20 cellular contexts compared by ENCODE assay signal in genomic region chr4:53361451-53361850, GRCh38. TPM values are rescaled to one million over a fixed set of nuclear protein-coding genes. Genes with fewer than 3 reads are reported as not detected.
DNase-seq lines count a peak whose midpoint lies in the region; ATAC-seq, FAIRE-seq and TF ChIP-seq lines count a peak whose summit lies in the region.
"Had no signal": no experiment of that assay in that cellular context is flagged by ENCODE, and none has a peak within 500 bp of the region (broad histone marks: within the 10 kb centered on the region; RNA-seq: fewer than 3 reads in every experiment).

No MANE protein-coding gene starts in this region.

- TF ChIP-seq CTCF in DOHH2 (IDR thresholded peaks at IDR 0.05; ENCODE audit: low read depth, low read length, poor library complexity, severe bottlenecking) (no peak), K562 (IDR thresholded peaks at IDR 0.05 in 2 of 3, conservative IDR thresholded peaks at IDR 0.05 in 1 of 3; ENCODE audit: insufficient read depth in 2 of 3, low read depth in 1 of 3, low read length in 3 of 3) (no peak), omental fat pad (IDR thresholded peaks at IDR 0.05) (no peak)

- H3K18ac ChIP-seq in neuronal stem cell (ENCODE audit: low read length) = no peak overlapping the region

- no peak overlapping the region for H3K14ac ChIP-seq in neuronal stem cell (ENCODE audit: low read length)

- intact Hi-C loops in K562 (cut with micrococcal nuclease) = no loop called here

- no peaks in the 10 kb centered on the region for H3K79me1 ChIP-seq in neuronal stem cell (ENCODE audit: low read depth, low read length)

- no peaks in the 10 kb centered on the region for H3F3A ChIP-seq in DOHH2 (ENCODE audit: control insufficient read depth, insufficient read depth)

- POLR2A ChIA-PET in K562 (lab: Yijun Ruan, JAX) = no interaction called here

- H3K4me2 ChIP-seq in DOHH2 (ENCODE audit: low read length) (peak overlapping the region; percentile 23), K562 (ENCODE audit: insufficient read depth, low read length) (peak overlapping the region; percentile 12; the same call in 1 of the 2 replicates), neuronal stem cell (ENCODE audit: insufficient read depth, low read length, poor library complexity, severe bottlenecking) (no peak overlapping the region)

- H3K23ac ChIP-seq in neuronal stem cell (ENCODE audit: low read depth, low read length, poor library complexity) = no peak overlapping the region

- no peaks in the 10 kb centered on the region for H3K9me3 ChIP-seq in DOHH2 (ENCODE audit: control insufficient read depth, insufficient read depth, low read length)
- no peaks in the 10 kb centered on the region for H3K9me3 ChIP-seq in MG63
- H3K9me3 ChIP-seq in K562 (replicated peaks; ENCODE audit: control insufficient read depth, insufficient read depth, low read depth, low read length) = no peaks in the 10 kb centered on the region
- peaks cover 0 to 2% of the 10 kb centered on the region in 2 donors for H3K9me3 ChIP-seq in neuronal stem cell (replicated peaks in 1 of 2; ENCODE audit: control insufficient read depth in 2 of 2, insufficient read depth in 1 of 2, low read depth in 1 of 2, low read length in 2 of 2)
- H3K9me3 ChIP-seq: esophagus squamous epithelium, tibial nerve had no signal

- DNase-seq in MG63 (peak; percentile 59), K562 (ENCODE audit: extremely low read depth in 1 of 4, low spot score in 3 of 4) (no peak), omental fat pad (ENCODE audit: low spot score) (no peak), midbrain (lab: John Stamatoyannopoulos, UW) (no peak), neuronal stem cell (ENCODE audit: low spot score) (no peak)
- DNase-seq: DMS53; esophagus squamous epithelium; H9; Kasumi-1; left cardiac atrium; NCI-H1105; NCI-H2081 treated with DMSO at 0.1 percent for 48 hours; NCI-H510A treated with DMSO at 0.1 percent for 48 hours; stimulated activated CD4-positive, alpha-beta T cell treated with anti-CD3 and anti-CD28 coated beads, Interleukin-4, amount 100 ng/mL, for 1 hour; SW 1271 had no signal

- H2AK5ac ChIP-seq in neuronal stem cell (ENCODE audit: low read depth, low read length) = no peak overlapping the region

- no peak overlapping the region for H3K9ac ChIP-seq in K562 (ENCODE audit: insufficient read depth in 1 of 2, low read depth in 2 of 2, low read length in 2 of 2)
- no peak overlapping the region for H3K9ac ChIP-seq in neuronal stem cell (ENCODE audit: low read depth, low read length, poor library complexity)

- no peak for ATAC-seq in K562
- ATAC-seq in omental fat pad (ENCODE audit: low FRiP score) = peak; percentile 29
- no peak for ATAC-seq in GM18907 (IDR thresholded peaks at IDR 0.05; ENCODE audit: unreplicated experiment)
- ATAC-seq in GM18868 (IDR thresholded peaks at IDR 0.05; ENCODE audit: unreplicated experiment) = no peak
- ATAC-seq: left cardiac atrium; natural killer cell treated with Interleukin-12 subunit alpha and Interleukin-12 subunit beta and Interleukin-15 and Interleukin-18, amount 100 ng/mL, for 72 hours had no signal

- H3K9me2 ChIP-seq in DOHH2 (replicated peaks; ENCODE audit: control insufficient read depth, low read length) = no peaks in the 10 kb centered on the region

- peaks cover 34% of the 10 kb centered on the region for H3K36me3 ChIP-seq in DOHH2 (ENCODE audit: control insufficient read depth, low read length)
- peaks cover 78% of the 10 kb centered on the region for H3K36me3 ChIP-seq in MG63
- H3K36me3 ChIP-seq in K562 (ENCODE audit: control insufficient read depth, insufficient read depth, low read length) = peaks cover 16% of the 10 kb centered on the region; the same call in 2 of the 3 replicates
- no peaks in the 10 kb centered on the region for H3K36me3 ChIP-seq in neuronal stem cell (replicated peaks in 1 of 2; ENCODE audit: control insufficient read depth in 2 of 2, insufficient read depth in 2 of 2, low read length in 2 of 2)
- H3K36me3 ChIP-seq: esophagus squamous epithelium, tibial nerve had no signal

- H3K79me2 ChIP-seq in DOHH2 (ENCODE audit: control insufficient read depth, low read length) = peaks cover 92% of the 10 kb centered on the region
- H3K79me2 ChIP-seq in K562 (ENCODE audit: control insufficient read depth, insufficient read depth, low read length) = peaks cover 85% of the 10 kb centered on the region

- H3K27me3 ChIP-seq in DOHH2 (ENCODE audit: control insufficient read depth, low read length) = no peaks in the 10 kb centered on the region
- no peaks in the 10 kb centered on the region for H3K27me3 ChIP-seq in MG63
- no peaks in the 10 kb centered on the region for H3K27me3 ChIP-seq in K562 (ENCODE audit: control insufficient read depth in 2 of 2, insufficient read depth in 2 of 2, low read length in 2 of 2)
- H3K27me3 ChIP-seq in neuronal stem cell (ENCODE audit: control insufficient read depth in 3 of 3, insufficient read depth in 3 of 3, low read depth in 1 of 3, low read length in 3 of 3) = no peaks in the 10 kb centered on the region
- H3K27me3 ChIP-seq: esophagus squamous epithelium, tibial nerve had no signal

- H2BK15ac ChIP-seq in neuronal stem cell (ENCODE audit: low read length) = no peak overlapping the region

- no TSS peak for BruUV-seq in K562 (replicated peaks; lab: Mats Ljungman, UMichigan)

- H4K8ac ChIP-seq in neuronal stem cell (ENCODE audit: low read depth, low read length) = no peak overlapping the region

- H4K91ac ChIP-seq in neuronal stem cell (ENCODE audit: low read depth, low read length, poor library complexity) = no peak overlapping the region

- H2AFZ ChIP-seq in K562 (ENCODE audit: low read depth, low read length) = no peak overlapping the region
- H2AFZ ChIP-seq in neuronal stem cell (ENCODE audit: low read length) = no peak overlapping the region

- FAIRE-seq in K562 (lab: Jason Lieb, UNC) = no peak

- H2BK120ac ChIP-seq in neuronal stem cell (ENCODE audit: low read depth, low read length) = no peak overlapping the region

- H3K4ac ChIP-seq in neuronal stem cell (ENCODE audit: low read length) = no peak overlapping the region

- TF ChIP-seq RAD21 in K562 (CRISPR knock-in tag; conservative IDR thresholded peaks at IDR 0.05 in 1 of 2, IDR thresholded peaks at IDR 0.05 in 1 of 2) = no peak

- no peak overlapping the region for H2BK5ac ChIP-seq in neuronal stem cell (ENCODE audit: low read length)

- no peak for TF ChIP-seq EP300 in K562 (IDR thresholded peaks at IDR 0.05; ENCODE audit: low read length)

- H3K4me3 ChIP-seq in DOHH2 (ENCODE audit: low read length) (no peak overlapping the region; the same call in 1 of the 2 replicates), MG63 (peak overlapping the region; percentile 96), K562 (no peak overlapping the region), neuronal stem cell (ENCODE audit: low read length in 2 of 2) (no peak overlapping the region)
- H3K4me3 ChIP-seq: esophagus squamous epithelium, tibial nerve had no signal

- in situ Hi-C loops in K562 (cut with MboI) = no loop called here

- H4K20me1 ChIP-seq in DOHH2 (ENCODE audit: control insufficient read depth, insufficient read depth, low read depth, low read length) = no peaks in the 10 kb centered on the region; the same call in 1 of the 2 replicates
- H4K20me1 ChIP-seq in K562 (replicated peaks; ENCODE audit: control insufficient read depth, insufficient read depth, low read length) = no peaks in the 10 kb centered on the region

- no peak for TF ChIP-seq POLR2A in K562 (conservative IDR thresholded peaks at IDR 0.05)

- CTCF ChIA-PET in K562 (lab: Yijun Ruan, JAX; ENCODE audit: low intra/inter-chr PET ratio) = no interaction called here

- 37% methylated on average over 3 of the region's 3 CpGs for WGBS in K562 (ENCODE audit: insufficient coverage, low coverage, missing lambda C conversion rate)
- no CpG with 5 or more reads among the region's 3 CpGs for WGBS in neuronal stem cell (ENCODE audit: extremely low coverage in 2 of 2, insufficient read length in 2 of 2, insufficient replicate concordance in 1 of 2), 2 donors

- no peaks in the 10 kb centered on the region for H3K9me1 ChIP-seq in K562 (ENCODE audit: control insufficient read depth, insufficient read depth, low read length)

- H3K4me1 ChIP-seq in DOHH2 (ENCODE audit: control insufficient read depth, low read length) = peaks cover 27% of the 10 kb centered on the region
- H3K4me1 ChIP-seq in K562 (replicated peaks in 1 of 2; ENCODE audit: control insufficient read depth in 2 of 2, insufficient read depth in 2 of 2, low read length in 2 of 2) = peaks cover 0 to 5% of the 10 kb centered on the region in 2 experiments; a peak in 4 of 5 replicates
- H3K4me1 ChIP-seq in neuronal stem cell (ENCODE audit: control insufficient read depth in 2 of 2, insufficient read depth in 1 of 2, low read depth in 1 of 2, low read length in 2 of 2) = peaks cover 5 to 6% of the 10 kb centered on the region in 2 donors

- H3K27ac ChIP-seq in DOHH2 (ENCODE audit: low read depth, low read length) = no peak overlapping the region
- H3K27ac ChIP-seq in K562 (ENCODE audit: extremely low read depth, low read depth, low read length) = no peak overlapping the region
- no peak overlapping the region for H3K27ac ChIP-seq in neuronal stem cell (replicated peaks; ENCODE audit: low read length)
- H3K27ac ChIP-seq: esophagus squamous epithelium, tibial nerve had no signal

- H2BK12ac ChIP-seq in neuronal stem cell (ENCODE audit: low read length) = no peak overlapping the region

RNA-seq across cellular contexts. Expression of gene SCFD2, which starts 4.4 kb away (rescaled TPM):
- 92.3 and 119 TPM in 2 replicates for total RNA-seq in MG63 (2014; rRNA removed; shearing (Covaris generic); ENCODE audit: low replicate concordance)
- total RNA-seq in K562 (2011; cell fraction: chromatin; rRNA removed; ENCODE audit: low replicate concordance) = 83.4 and 106 TPM in 2 replicates
- total RNA-seq in K562 (2011; cell fraction: nucleolus; rRNA removed) = 65.0 and 69.3 TPM in 2 replicates
- total RNA-seq in K562 (2011; cell fraction: nucleoplasm; rRNA removed) = 53.5 and 63.7 TPM in 2 replicates
- 30.3 and 32.6 TPM in 2 replicates for total RNA-seq in K562 (2014; rRNA removed)
- 20.7 and 22.8 TPM in 2 replicates for total RNA-seq in K562 (2014; rRNA removed; fragmentation: Illumina TruSeq; extraction: Trizol)
- 26.2 and 29.2 TPM in 2 replicates for total RNA-seq in K562 (2015; rRNA removed; fragmentation: Illumina TruSeq; extraction: Trizol)
- total RNA-seq in K562 (2021) = 29.7 and 30.3 TPM in 2 replicates
- polyA plus RNA-seq in K562 (2011; rRNA removed) = 18.1 and 24.4 TPM in 2 replicates
- 18.7 and 32.1 TPM in 2 replicates for polyA plus RNA-seq in K562 (2011; cell fraction: cytosol; rRNA removed)
- 23.8 and 25.6 TPM in 2 replicates for polyA plus RNA-seq in K562 (2011; cell fraction: nucleus; rRNA removed)
- polyA plus RNA-seq in K562 (2012) = 12.4 and 21.9 TPM in 2 replicates
- polyA plus RNA-seq in K562 (2014; fragmentation: Illumina TruSeq; extraction: Trizol) = 17.2 and 20.7 TPM in 2 replicates
- polyA plus RNA-seq in K562 (2014; fragmentation: Nextera tagmentation; extraction: Ambion mirVana) = 1 to 10 TPM; 5.7 to 7.4 TPM
- polyA plus RNA-seq in K562 (2014; rRNA removed) = 19.9 and 23.9 TPM in 2 replicates
- 58.2 and 59.2 TPM in 2 replicates for polyA minus RNA-seq in K562 (2011; rRNA and poly(A)+ RNA removed)
- polyA minus RNA-seq in K562 (2011; cell fraction: cytosol; rRNA and poly(A)+ RNA removed) = 14.2 and 21.4 TPM in 2 replicates
- polyA minus RNA-seq in K562 (2011; cell fraction: nucleus; rRNA and poly(A)+ RNA removed) = 79.8 and 98.5 TPM in 2 replicates
- 10 to 100 TPM; 26.4 to 65.6 (median 28.4) TPM for total RNA-seq in omental fat pad
- polyA plus RNA-seq in neuronal stem cell (2013, experiment 1 of 2) = 3.2 TPM
- 3.0 TPM for polyA plus RNA-seq in neuronal stem cell (2013, experiment 2 of 2)

RNA-seq across cellular contexts. Expression of gene FIP1L1, which starts 16.0 kb away (rescaled TPM):
- total RNA-seq in MG63 (2014; rRNA removed; shearing (Covaris generic); ENCODE audit: low replicate concordance) = 244 and 278 TPM in 2 replicates
- 47.3 and 112 TPM in 2 replicates for total RNA-seq in K562 (2011; cell fraction: chromatin; rRNA removed; ENCODE audit: low replicate concordance)
- 26.2 and 27.8 TPM in 2 replicates for total RNA-seq in K562 (2011; cell fraction: nucleolus; rRNA removed)
- 57.4 and 93.0 TPM in 2 replicates for total RNA-seq in K562 (2011; cell fraction: nucleoplasm; rRNA removed)
- total RNA-seq in K562 (2014; rRNA removed) (72.0 and 78.8 TPM in 2 replicates), K562 (2014; rRNA removed; fragmentation: Illumina TruSeq; extraction: Trizol) (132 and 156 TPM in 2 replicates), K562 (2015; rRNA removed; fragmentation: Illumina TruSeq; extraction: Trizol) (130 and 133 TPM in 2 replicates), K562 (2021) (72.3 and 74.8 TPM in 2 replicates), omental fat pad (10 to 100 TPM; 31.6 to 51.4 (median 38.7) TPM)
- polyA plus RNA-seq in K562 (2011; rRNA removed) (26.9 and 34.6 TPM in 2 replicates), K562 (2014; fragmentation: Illumina TruSeq; extraction: Trizol) (122 and 137 TPM in 2 replicates), K562 (2014; fragmentation: Nextera tagmentation; extraction: Ambion mirVana) (10 to 100 TPM; 35.3 TPM), K562 (2014; rRNA removed) (59.3 and 67.0 TPM in 2 replicates)
- polyA plus RNA-seq in K562 (2011; cell fraction: cytosol; rRNA removed) = 22.9 and 30.1 TPM in 2 replicates
- 44.2 and 44.3 TPM in 2 replicates for polyA plus RNA-seq in K562 (2011; cell fraction: nucleus; rRNA removed)
- 56.6 and 70.9 TPM in 2 replicates for polyA plus RNA-seq in K562 (2012)
- polyA minus RNA-seq in K562 (2011; rRNA and poly(A)+ RNA removed) = 69.6 and 76.5 TPM in 2 replicates
- polyA minus RNA-seq in K562 (2011; cell fraction: cytosol; rRNA and poly(A)+ RNA removed) = 24.6 and 24.7 TPM in 2 replicates
- polyA minus RNA-seq in K562 (2011; cell fraction: nucleus; rRNA and poly(A)+ RNA removed) = 61.9 and 94.4 TPM in 2 replicates
- polyA plus RNA-seq in neuronal stem cell (2013, experiment 1 of 2) = 93.4 TPM
- 94.5 TPM for polyA plus RNA-seq in neuronal stem cell (2013, experiment 2 of 2)
